In genomic region chr15:45631831-45632230, GRCh38 we compare ENCODE assay signal across 2 cellular contexts.
TF ChIP-seq lines count a peak whose summit lies in the region.

No MANE protein-coding gene starts in this region.

TF ChIP-seq in SK-N-SH, 30 proteins besides CTCF, POLR2A, EP300 and RAD21 (continued from another document):
- TF ChIP-seq TAF1 (IDR thresholded peaks at IDR 0.05; ENCODE audit: borderline replicate concordance, low read depth, low read length): no peak
- TF ChIP-seq GABPA (IDR thresholded peaks at IDR 0.05; ENCODE audit: low read depth): no peak
- TF ChIP-seq TCF12 (IDR thresholded peaks at IDR 0.05): no peak
- TF ChIP-seq USF2 (IDR thresholded peaks at IDR 0.05; ENCODE audit: borderline replicate concordance, low read depth, low read length): no peak
- TF ChIP-seq RXRA (IDR thresholded peaks at IDR 0.05; ENCODE audit: borderline replicate concordance, low read depth): no peak
- TF ChIP-seq POLR2AphosphoS5 (IDR thresholded peaks at IDR 0.05; ENCODE audit: low read depth, low read length): no peak
- no peak for TF ChIP-seq FOSL2 (IDR thresholded peaks at IDR 0.05; ENCODE audit: borderline replicate concordance, low read depth)
- TF ChIP-seq NFIC (IDR thresholded peaks at IDR 0.05; ENCODE audit: borderline replicate concordance): no peak

TF ChIP-seq in SK-N-SH treated with all-trans-retinoic acid at 6 μM for 48 hours, 23 proteins besides CTCF, POLR2A, EP300 and RAD21 (continued from another document):
- TF ChIP-seq POU6F1 (CRISPR knock-in tag; IDR thresholded peaks at IDR 0.05; ENCODE audit: borderline replicate concordance, low read depth): no peak
- TF ChIP-seq TOX (CRISPR knock-in tag; IDR thresholded peaks at IDR 0.05; ENCODE audit: borderline replicate concordance): no peak
- TF ChIP-seq BACH2 (CRISPR knock-in tag; IDR thresholded peaks at IDR 0.05; ENCODE audit: borderline replicate concordance): no peak
- no peak for TF ChIP-seq TSHZ2 (CRISPR knock-in tag; IDR thresholded peaks at IDR 0.05)
TF ChIP-seq in SK-N-SH treated with all-trans-retinoic acid at 6 μM for 48 hours: peak in this region for 0.
